13 cellular contexts compared by ENCODE assay signal in genomic region chrX:150219374-150220185, GRCh38.
DNase-seq lines count a peak whose midpoint lies in the region; ATAC-seq, FAIRE-seq and TF ChIP-seq lines count a peak whose summit lies in the region.
"Had no signal": no experiment of that assay in that cellular context is flagged by ENCODE, and none has a peak within 500 bp of the region (broad histone marks: within the 10 kb centered on the region; RNA-seq: fewer than 3 reads in every experiment).

No MANE protein-coding gene starts in this region.

- no peaks in the 10 kb centered on the region for H3K36me3 ChIP-seq in iPS-18a (ENCODE audit: control insufficient read depth, low read depth, low read length)
- no peaks in the 10 kb centered on the region for H3K36me3 ChIP-seq in A673 (ENCODE audit: insufficient read depth, low read length, poor library complexity, severe bottlenecking)
- H3K36me3 ChIP-seq: thyroid gland had no signal

- TF ChIP-seq POLR2A in A549 (IDR thresholded peaks at IDR 0.05; ENCODE audit: low read length): no peak

- H3K36me3 Mint-ChIP-seq in natural killer cell: no peaks in the 10 kb centered on the region
- H3K36me3 Mint-ChIP-seq: IgD-negative memory B cell had no signal

- no peaks in the 10 kb centered on the region for H3K4me1 ChIP-seq in A549
- peaks cover 12% of the 10 kb centered on the region for H3K4me1 ChIP-seq in iPS-18a (ENCODE audit: control insufficient read depth, low read depth, low read length)
- no peaks in the 10 kb centered on the region for H3K4me1 ChIP-seq in A673 (ENCODE audit: insufficient read depth, low read length, poor library complexity, severe bottlenecking)
- H3K4me1 ChIP-seq: thyroid gland had no signal

- H3K9me3 ChIP-seq in A549: no peaks in the 10 kb centered on the region
- H3K9me3 ChIP-seq in iPS-18a (ENCODE audit: control insufficient read depth, low read depth, low read length): peaks cover 12% of the 10 kb centered on the region
- no peaks in the 10 kb centered on the region for H3K9me3 ChIP-seq in A673 (ENCODE audit: low read depth, low read length, poor library complexity, severe bottlenecking)
- H3K9me3 ChIP-seq: thyroid gland had no signal

- H3K27ac Mint-ChIP-seq in natural killer cell: no peak overlapping the region
- H3K27ac Mint-ChIP-seq: IgD-negative memory B cell had no signal

- peaks cover 38% of the 10 kb centered on the region for H3K27me3 ChIP-seq in iPS-18a (ENCODE audit: control insufficient read depth, insufficient read depth, low read length)
- H3K27me3 ChIP-seq in A673 (replicated peaks; ENCODE audit: insufficient read depth, low read depth, low read length, poor library complexity): no peaks in the 10 kb centered on the region
- H3K27me3 ChIP-seq: thyroid gland had no signal

- no TSS peak for BruUV-seq in A673 (replicated peaks; lab: Mats Ljungman, UMichigan)

- H3K27ac ChIP-seq in A549: 0 out of 6 replicates have a peak overlapping the region, but pooled peaks of 1 of the 2 experiments have one; percentile 16
- no peak overlapping the region for H3K27ac ChIP-seq in iPS-18a (ENCODE audit: low read length)
- H3K27ac ChIP-seq in A673 (ENCODE audit: low read depth, low read length, poor library complexity, severe bottlenecking): no peak overlapping the region
- H3K27ac ChIP-seq: SK-N-MC, thyroid gland had no signal

- TF ChIP-seq EP300 in A549 (IDR thresholded peaks at IDR 0.05): no peak

- POLR2A ChIA-PET in A549 (lab: Yijun Ruan, JAX) (no interaction called here), A673 (lab: Charles Lee; ENCODE audit: low non-redundant PET) (no interaction called here)

- H3K9me3 Mint-ChIP-seq in natural killer cell: no peaks in the 10 kb centered on the region
- H3K9me3 Mint-ChIP-seq: IgD-negative memory B cell had no signal

- H3K27me3 Mint-ChIP-seq in natural killer cell (ENCODE audit: low read depth in 2 of 2): peaks cover 4 to 5% of the 10 kb centered on the region in 2 donors

- intact Hi-C loops in natural killer cell (cut with micrococcal nuclease): loop anchor here (5.0 kb wide), 1 partner anchor 123 kb away; no protein-coding TSS in a partner anchor
- intact Hi-C loops in A673 (cut with micrococcal nuclease; ENCODE audit: unreplicated experiment): no loop called here

- H3K4me1 Mint-ChIP-seq in natural killer cell: no peaks in the 10 kb centered on the region
- H3K4me1 Mint-ChIP-seq: IgD-negative memory B cell had no signal

- no peak for FAIRE-seq in A549 (lab: Jason Lieb, UNC)
- FAIRE-seq in RCC 7860 (lab: Jason Lieb, UNC): peak; percentile 98
- FAIRE-seq: endometrium had no signal

- H3K9ac ChIP-seq in iPS-18a (ENCODE audit: low read length): no peak overlapping the region

- H3K4me3 Mint-ChIP-seq in natural killer cell: no peak overlapping the region
- H3K4me3 Mint-ChIP-seq: IgD-negative memory B cell had no signal

- WGBS in A549 (ENCODE audit: missing lambda C conversion rate): 82% methylated on average over 13 of the region's 17 CpGs

- TF ChIP-seq RAD21 in A549 (conservative IDR thresholded peaks at IDR 0.05 in 1 of 2, IDR thresholded peaks at IDR 0.05 in 1 of 2): no peak

- no peak overlapping the region for H3K4me2 ChIP-seq in A549

- no peak overlapping the region for H3K4me3 ChIP-seq in A549
- peak overlapping the region; percentile 11 for H3K4me3 ChIP-seq in iPS-18a (ENCODE audit: low read length)
- H3K4me3 ChIP-seq in A673 (ENCODE audit: low read depth, low read length, poor library complexity, severe bottlenecking): no peak overlapping the region
- H3K4me3 ChIP-seq: SK-N-MC, thyroid gland had no signal

- DNase-seq in A549 (ENCODE audit: low read depth in 1 of 2, low spot score in 1 of 2) (peak in 1 of 2 experiments; percentile 2), RCC 7860 (ENCODE audit: low spot score) (peak; percentile 93), NCI-H2196 treated with DMSO at 0.1 percent for 48 hours (lab: John Stamatoyannopoulos, UW; ENCODE audit: unreplicated experiment) (no peak), natural killer cell (no peak), A673 (ENCODE audit: low spot score) (no peak)
- DNase-seq: amniotic stem cell, thyroid gland had no signal

- CTCF ChIA-PET in A549 (lab: Yijun Ruan, JAX) (interaction anchor here (0.9 kb wide), 1 partner anchor 146 kb away, joined by 3 read pairs; no protein-coding TSS in a partner anchor), A673 (lab: Charles Lee) (no interaction called here)

- peak; percentile 32 to 78; a peak in 3 of 6 replicates for ATAC-seq in A549
- ATAC-seq in GM18511 (IDR thresholded peaks at IDR 0.05; ENCODE audit: unreplicated experiment): peak; percentile 70
- no peak for ATAC-seq in GM18498 (IDR thresholded peaks at IDR 0.05; ENCODE audit: unreplicated experiment)
- no peak for ATAC-seq in natural killer cell

- TF ChIP-seq CTCF in A549 (IDR thresholded peaks at IDR 0.05) (no peak), natural killer cell (IDR thresholded peaks at IDR 0.05) (no peak), A673 (conservative IDR thresholded peaks at IDR 0.05; ENCODE audit: low read depth, low read length) (no peak)

TF ChIP-seq in A549, 52 proteins besides CTCF, POLR2A, EP300 and RAD21 (continues in another document):
- TF ChIP-seq BHLHE40 (IDR thresholded peaks at IDR 0.05; ENCODE audit: low read depth, low read length) (no peak), JUN (IDR thresholded peaks at IDR 0.05) (no peak), ZSCAN20 (CRISPR knock-in tag; IDR thresholded peaks at IDR 0.05) (no peak), REST (IDR thresholded peaks at IDR 0.05) (no peak), CBX2 (IDR thresholded peaks at IDR 0.05; ENCODE audit: borderline replicate concordance, low read depth) (no peak), HMGXB4 (CRISPR knock-in tag; IDR thresholded peaks at IDR 0.05; ENCODE audit: borderline replicate concordance) (no peak), KDM5A (IDR thresholded peaks at IDR 0.05) (no peak), SREBF2 (IDR thresholded peaks at IDR 0.05) (no peak), RCOR1 (IDR thresholded peaks at IDR 0.05; ENCODE audit: low read depth, low read length) (no peak), RARB (CRISPR knock-in tag; IDR thresholded peaks at IDR 0.05) (no peak), CBX8 (IDR thresholded peaks at IDR 0.05) (no peak), HES2 (IDR thresholded peaks at IDR 0.05) (no peak), CHD4 (IDR thresholded peaks at IDR 0.05; ENCODE audit: borderline replicate concordance) (no peak)
- TF ChIP-seq, protein P1, sequence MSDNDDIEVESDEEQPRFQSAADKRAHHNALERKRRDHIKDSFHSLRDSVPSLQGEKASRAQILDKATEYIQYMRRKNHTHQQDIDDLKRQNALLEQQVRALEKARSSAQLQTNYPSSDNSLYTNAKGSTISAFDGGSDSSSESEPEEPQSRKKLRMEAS (IDR thresholded peaks at IDR 0.05): no peak
- TF ChIP-seq, protein P2, sequence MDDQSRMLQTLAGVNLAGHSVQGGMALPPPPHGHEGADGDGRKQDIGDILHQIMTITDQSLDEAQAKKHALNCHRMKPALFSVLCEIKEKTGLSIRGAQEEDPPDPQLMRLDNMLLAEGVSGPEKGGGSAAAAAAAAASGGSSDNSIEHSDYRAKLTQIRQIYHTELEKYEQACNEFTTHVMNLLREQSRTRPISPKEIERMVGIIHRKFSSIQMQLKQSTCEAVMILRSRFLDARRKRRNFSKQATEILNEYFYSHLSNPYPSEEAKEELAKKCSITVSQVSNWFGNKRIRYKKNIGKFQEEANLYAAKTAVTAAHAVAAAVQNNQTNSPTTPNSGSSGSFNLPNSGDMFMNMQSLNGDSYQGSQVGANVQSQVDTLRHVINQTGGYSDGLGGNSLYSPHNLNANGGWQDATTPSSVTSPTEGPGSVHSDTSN (IDR thresholded peaks at IDR 0.05): no peak

Comparison
In these comparisons a context has a peak if more than half of its experiments do, and no peak if none do; other contexts are left out.
1. ATAC-seq: peak in A549 (2 of 2) and GM18511 (single experiment); none in GM18498 (single experiment) and natural killer cell (0 of 3).